In the genomic region with DNA sequence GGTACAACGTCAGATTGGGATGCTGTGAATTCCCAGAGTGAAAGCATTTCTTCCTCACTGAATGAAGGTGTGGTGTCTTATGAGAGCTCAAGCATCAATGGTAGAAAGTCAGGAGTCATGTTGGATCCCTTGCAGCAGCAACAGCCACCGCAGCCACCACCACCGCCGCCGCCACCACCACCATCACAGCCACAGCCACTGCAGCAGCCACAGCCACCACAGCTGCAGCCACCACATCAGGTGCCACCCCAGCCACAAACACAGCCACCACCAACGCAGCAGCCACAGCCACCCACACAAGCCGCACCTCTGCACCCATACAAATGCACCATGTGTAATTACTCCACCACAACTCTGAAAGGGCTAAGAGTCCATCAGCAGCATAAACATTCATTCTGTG, we compare ENCODE assay signal across 38 cellular contexts.
"Had no signal": no experiment of that assay in that cellular context is flagged by ENCODE, and none has a peak within 500 bp of the region (broad histone marks: within the 10 kb centered on the region; RNA-seq: fewer than 3 reads in every experiment).

No MANE protein-coding gene starts in this region.

- H3K36me3 Mint-ChIP-seq: activated naive CD4-positive, alpha-beta T cell treated with anti-CD3 and anti-CD28 coated beads, Interleukin-2, amount 50 U/mL, for 24 hours; activated naive CD8-positive, alpha-beta T cell; activated naive CD8-positive, alpha-beta T cell treated with anti-CD3 and anti-CD28 coated beads for 36 hours; activated naive CD8-positive, alpha-beta T cell treated with anti-CD3 and anti-CD28 coated beads, Interleukin-2, amount 10 ng/mL, durations not matched to agents 7 days and 5 days had no signal

- H3K27me3 Mint-ChIP-seq: activated naive CD4-positive, alpha-beta T cell treated with anti-CD3 and anti-CD28 coated beads, Interleukin-2, amount 10 ng/mL, durations not matched to agents 7 days and 5 days; activated naive CD4-positive, alpha-beta T cell treated with anti-CD3 and anti-CD28 coated beads, Interleukin-2, amount 50 U/mL, for 24 hours; activated naive CD8-positive, alpha-beta T cell; activated naive CD8-positive, alpha-beta T cell treated with anti-CD3 and anti-CD28 coated beads for 36 hours; activated naive CD8-positive, alpha-beta T cell treated with anti-CD3 and anti-CD28 coated beads, Interleukin-2, amount 10 ng/mL, durations not matched to agents 7 days and 5 days; activated naive CD8-positive, alpha-beta T cell treated with anti-CD3 and anti-CD28 coated beads, Interleukin-2, amount 50 U/mL, for 24 hours; activated T-cell treated with anti-CD3 and anti-CD28 coated beads, Interleukin-2, amount 50 U/mL, for 24 hours; activated T-helper 17 cell treated with anti-CD3 and anti-CD28 coated beads, Interleukin-2, amount 50 U/mL, for 72 hours; brain; central memory CD8-positive, alpha-beta T cell had no signal

- H3K9me3 Mint-ChIP-seq: activated naive CD8-positive, alpha-beta T cell treated with anti-CD3 and anti-CD28 coated beads for 36 hours; activated naive CD8-positive, alpha-beta T cell treated with anti-CD3 and anti-CD28 coated beads, Interleukin-2, amount 50 U/mL, for 24 hours had no signal

- H3K9me3 ChIP-seq: adrenal gland, ascending aorta, body of pancreas, breast epithelium had no signal

- DNase-seq: activated effector memory CD4-positive, alpha-beta T cell treated with anti-CD3 and anti-CD28 coated beads, Interleukin-2, amount 50 U/mL, for 16 hours; activated effector memory CD4-positive, alpha-beta T cell treated with Interleukin-2 at 50 U/mL for 16 hours; activated gamma-delta T cell; activated gamma-delta T cell treated with Interleukin-2 at 50 U/mL for 16 hours; activated naive CD4-positive, alpha-beta T cell; activated naive CD4-positive, alpha-beta T cell treated with anti-CD3 and anti-CD28 coated beads for 36 hours; activated naive CD4-positive, alpha-beta T cell treated with anti-CD3 and anti-CD28 coated beads, Interleukin-2, amount 10 ng/mL, durations not matched to agents 7 days and 5 days; activated naive CD4-positive, alpha-beta T cell treated with anti-CD3 and anti-CD28 coated beads, Interleukin-2, amount 50 U/mL, for 16 hours; activated naive CD4-positive, alpha-beta T cell treated with Interleukin-2 at 50 U/mL for 16 hours; activated naive CD8-positive, alpha-beta T cell treated with anti-CD3 and anti-CD28 coated beads for 36 hours; activated naive CD8-positive, alpha-beta T cell treated with anti-CD3 and anti-CD28 coated beads, Interleukin-2, amount 10 ng/mL, durations not matched to agents 7 days and 5 days; activated naive CD8-positive, alpha-beta T cell treated with anti-CD3 and anti-CD28 coated beads, Interleukin-2, amount 50 U/mL, for 24 hours; activated T-cell treated with anti-CD3 and anti-CD28 coated beads, Interleukin-2, amount 50 U/mL, for 1 hour; activated T-cell treated with anti-CD3 and anti-CD28 coated beads, Interleukin-2, amount 50 U/mL, for 24 hours; activated T-cell treated with anti-CD3 and anti-CD28 coated beads, Interleukin-2, amount 50 U/mL, for 4 hours; activated T-cell treated with anti-CD3 and anti-CD28 coated beads, Interleukin-2, amount 50 U/mL, for 48 hours; activated T-cell treated with anti-CD3 and anti-CD28 coated beads, Interleukin-2, amount 50 U/mL, for 72 hours; adrenal gland; amniotic stem cell; amygdala; anterior cingulate cortex; aorta; body of pancreas; brain microvascular endothelial cell; caudate nucleus; central memory CD4-positive, alpha-beta T cell; cerebellar nuclear complex had no signal

- H3K36me3 ChIP-seq: breast epithelium had no signal

- H3K27ac ChIP-seq: adrenal gland, ascending aorta, body of pancreas, brain microvascular endothelial cell, breast epithelium, cardiac muscle cell had no signal

- H3K27ac Mint-ChIP-seq: activated naive CD4-positive, alpha-beta T cell treated with anti-CD3 and anti-CD28 coated beads for 36 hours; activated naive CD4-positive, alpha-beta T cell treated with anti-CD3 and anti-CD28 coated beads, Interleukin-2, amount 10 ng/mL, durations not matched to agents 7 days and 5 days; activated naive CD4-positive, alpha-beta T cell treated with anti-CD3 and anti-CD28 coated beads, Interleukin-2, amount 50 U/mL, for 24 hours; activated naive CD4-positive, alpha-beta T cell treated with anti-CD3 and anti-CD28 coated beads, Interleukin-2, amount 50 U/mL, for 72 hours; activated naive CD8-positive, alpha-beta T cell; activated naive CD8-positive, alpha-beta T cell treated with anti-CD3 and anti-CD28 coated beads for 36 hours; activated naive CD8-positive, alpha-beta T cell treated with anti-CD3 and anti-CD28 coated beads, Interleukin-2, amount 10 ng/mL, durations not matched to agents 7 days and 5 days; activated naive CD8-positive, alpha-beta T cell treated with anti-CD3 and anti-CD28 coated beads, Interleukin-2, amount 50 U/mL, for 24 hours; activated T-cell treated with anti-CD3 and anti-CD28 coated beads, Interleukin-2, amount 50 U/mL, for 24 hours; activated T-cell treated with anti-CD3 and anti-CD28 coated beads, Interleukin-2, amount 50 U/mL, for 72 hours; activated T-helper 1 cell treated with anti-CD3 and anti-CD28 coated beads, Interleukin-12 subunit alpha, Interleukin-12 subunit beta, Interleukin-2, Interleukin-4 antibody, amounts not matched to agents 30 ng/mL and 10 ng/mL and 1 ng/mL, durations not matched to agents 14 hours and 24 hours and 36 hours; activated T-helper 17 cell treated with anti-CD3 and anti-CD28 coated beads, Interleukin-2, amount 50 U/mL, for 72 hours; activated T-helper 2 cell treated with anti-CD3 and anti-CD28 coated beads, Interferon-gamma antibody, Interleukin-2, Interleukin-4, amounts not matched to agents 10 μg/mL and 5 μg/mL and 100 μg/mL, durations not matched to agents 14 hours and 24 hours and 36 hours; brain had no signal

- H3K4me3 ChIP-seq: adrenal gland, ascending aorta, body of pancreas, breast epithelium, cardiac muscle cell had no signal

- H3K27me3 ChIP-seq: adrenal gland, ascending aorta, body of pancreas, brain microvascular endothelial cell, breast epithelium, cardiac muscle cell had no signal

- H3K4me1 ChIP-seq: ascending aorta had no signal

- H3K4me3 Mint-ChIP-seq: activated naive CD4-positive, alpha-beta T cell treated with anti-CD3 and anti-CD28 coated beads for 36 hours; activated naive CD4-positive, alpha-beta T cell treated with anti-CD3 and anti-CD28 coated beads, Interleukin-2, amount 10 ng/mL, durations not matched to agents 7 days and 5 days; activated naive CD4-positive, alpha-beta T cell treated with anti-CD3 and anti-CD28 coated beads, Interleukin-2, amount 50 U/mL, for 24 hours; activated naive CD8-positive, alpha-beta T cell; activated naive CD8-positive, alpha-beta T cell treated with anti-CD3 and anti-CD28 coated beads for 36 hours; activated naive CD8-positive, alpha-beta T cell treated with anti-CD3 and anti-CD28 coated beads, Interleukin-2, amount 10 ng/mL, durations not matched to agents 7 days and 5 days; activated naive CD8-positive, alpha-beta T cell treated with anti-CD3 and anti-CD28 coated beads, Interleukin-2, amount 50 U/mL, for 24 hours; activated T-cell treated with anti-CD3 and anti-CD28 coated beads, Interleukin-2, amount 50 U/mL, for 24 hours; activated T-cell treated with anti-CD3 and anti-CD28 coated beads, Interleukin-2, amount 50 U/mL, for 4 hours; activated T-cell treated with anti-CD3 and anti-CD28 coated beads, Interleukin-2, amount 50 U/mL, for 72 hours; activated T-helper 1 cell treated with anti-CD3 and anti-CD28 coated beads, Interleukin-12 subunit alpha, Interleukin-12 subunit beta, Interleukin-2, Interleukin-4 antibody, amounts not matched to agents 30 ng/mL and 10 ng/mL and 1 ng/mL, durations not matched to agents 14 hours and 24 hours and 36 hours; activated T-helper 17 cell treated with anti-CD3 and anti-CD28 coated beads, Interleukin-2, amount 50 U/mL, for 72 hours; brain; central memory CD8-positive, alpha-beta T cell had no signal

- H3K4me1 Mint-ChIP-seq: activated naive CD8-positive, alpha-beta T cell treated with anti-CD3 and anti-CD28 coated beads, Interleukin-2, amount 10 ng/mL, durations not matched to agents 7 days and 5 days; activated T-helper 17 cell treated with anti-CD3 and anti-CD28 coated beads, Interleukin-2, amount 50 U/mL, for 72 hours; central memory CD8-positive, alpha-beta T cell had no signal
